ENCODE assay signal across 29 cellular contexts in the genomic region with DNA sequence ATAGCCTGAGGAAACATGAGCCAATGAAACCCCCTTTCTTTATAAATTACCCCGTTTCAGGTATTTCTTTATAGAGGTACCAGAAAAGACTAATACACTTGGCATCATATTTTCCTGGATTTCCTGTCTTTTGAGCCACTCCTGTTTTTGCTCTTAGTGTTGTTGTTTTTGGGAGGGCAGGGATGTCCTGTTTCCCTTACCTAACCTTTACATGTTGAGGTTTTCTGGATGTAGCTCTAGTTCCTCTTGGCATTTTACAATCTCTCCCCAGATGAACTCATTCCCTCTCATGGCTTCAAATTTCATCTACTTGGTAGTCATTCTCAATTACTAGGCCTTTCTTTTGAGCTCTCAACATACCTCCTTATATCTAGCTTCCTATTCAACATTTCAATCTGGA.
"Had no signal": no experiment of that assay in that cellular context is flagged by ENCODE, and none has a peak within 500 bp of the region (broad histone marks: within the 10 kb centered on the region; RNA-seq: fewer than 3 reads in every experiment).

No MANE protein-coding gene starts in this region.

- H3K4me3 ChIP-seq: adrenal gland, body of pancreas, colonic mucosa, heart right ventricle, hepatocyte had no signal

- H3K79me2 ChIP-seq: hepatocyte had no signal

- DNase-seq: activated CD4-positive, alpha-beta memory T cell treated with anti-CD3 and anti-CD28 coated beads for 36 hours; activated CD4-positive, alpha-beta T cell treated with anti-CD3 and anti-CD28 coated beads for 36 hours; activated CD4-positive, alpha-beta T cell treated with anti-CD3 and anti-CD28 coated beads, Interleukin-2, amount 10 ng/mL, durations not matched to agents 24 days and 14 days; activated CD4-positive, CD25-positive, alpha-beta regulatory T cell; activated CD4-positive, CD25-positive, alpha-beta regulatory T cell treated with anti-CD3 and anti-CD28 coated beads, Interleukin-2, amount 50 U/mL, for 72 hours; activated CD8-positive, alpha-beta memory T cell treated with anti-CD3 and anti-CD28 coated beads, Interleukin-2, amount 10 ng/mL, durations not matched to agents 7 days and 5 days; activated CD8-positive, alpha-beta memory T cell treated with anti-CD3 and anti-CD28 coated beads, Interleukin-2, amount 50 U/mL, for 4 hours; activated CD8-positive, alpha-beta T cell treated with anti-CD3 and anti-CD28 coated beads, Interleukin-2, amount 10 ng/mL, durations not matched to agents 7 days and 5 days; activated effector memory CD4-positive, alpha-beta T cell treated with anti-CD3 and anti-CD28 coated beads, Interleukin-2, amount 50 U/mL, for 16 hours; activated naive CD4-positive, alpha-beta T cell treated with anti-CD3 and anti-CD28 coated beads for 36 hours; activated naive CD8-positive, alpha-beta T cell treated with anti-CD3 and anti-CD28 coated beads for 36 hours; activated naive CD8-positive, alpha-beta T cell treated with anti-CD3 and anti-CD28 coated beads, Interleukin-2, amount 50 U/mL, for 24 hours; activated T-cell treated with anti-CD3 and anti-CD28 coated beads, Interleukin-2, amount 50 U/mL, for 1 hour; activated T-cell treated with anti-CD3 and anti-CD28 coated beads, Interleukin-2, amount 50 U/mL, for 48 hours; adrenal gland; amygdala; aorta; body of pancreas; caudate nucleus; cerebellar nuclear complex; colonic mucosa; effector CD4-positive, alpha-beta T cell; effector memory CD8-positive, alpha-beta T cell; foreskin fibroblast; heart right ventricle; T-helper 2 cell had no signal

- FAIRE-seq: frontal cortex had no signal

- H2AFZ ChIP-seq: hepatocyte had no signal

- H3K9me3 ChIP-seq: adrenal gland, body of pancreas, colonic mucosa, heart right ventricle had no signal

- H3K36me3 ChIP-seq: adrenal gland, colonic mucosa had no signal

- H3K4me1 ChIP-seq: adrenal gland, body of pancreas, colonic mucosa, heart right ventricle had no signal

- ATAC-seq: activated CD4-positive, alpha-beta T cell treated with anti-CD3 and anti-CD28 coated beads for 36 hours; activated CD8-positive, alpha-beta memory T cell treated with anti-CD3 and anti-CD28 coated beads, Interleukin-2, amount 10 ng/mL, durations not matched to agents 7 days and 5 days; activated CD8-positive, alpha-beta T cell treated with anti-CD3 and anti-CD28 coated beads, Interleukin-2, amount 10 ng/mL, durations not matched to agents 7 days and 5 days; activated naive CD8-positive, alpha-beta T cell treated with anti-CD3 and anti-CD28 coated beads, Interleukin-2, amount 50 U/mL, for 24 hours; body of pancreas; effector memory CD8-positive, alpha-beta T cell; esophagus mucosa had no signal

- H3K27ac ChIP-seq: adrenal gland, body of pancreas, colonic mucosa, hepatocyte had no signal

- H3K4me2 ChIP-seq: hepatocyte had no signal

- H3K27me3 ChIP-seq: adrenal gland, body of pancreas, colonic mucosa, heart right ventricle, hepatocyte had no signal
